Comparison of ENCODE assay signal across 8 cellular contexts in the genomic region with DNA sequence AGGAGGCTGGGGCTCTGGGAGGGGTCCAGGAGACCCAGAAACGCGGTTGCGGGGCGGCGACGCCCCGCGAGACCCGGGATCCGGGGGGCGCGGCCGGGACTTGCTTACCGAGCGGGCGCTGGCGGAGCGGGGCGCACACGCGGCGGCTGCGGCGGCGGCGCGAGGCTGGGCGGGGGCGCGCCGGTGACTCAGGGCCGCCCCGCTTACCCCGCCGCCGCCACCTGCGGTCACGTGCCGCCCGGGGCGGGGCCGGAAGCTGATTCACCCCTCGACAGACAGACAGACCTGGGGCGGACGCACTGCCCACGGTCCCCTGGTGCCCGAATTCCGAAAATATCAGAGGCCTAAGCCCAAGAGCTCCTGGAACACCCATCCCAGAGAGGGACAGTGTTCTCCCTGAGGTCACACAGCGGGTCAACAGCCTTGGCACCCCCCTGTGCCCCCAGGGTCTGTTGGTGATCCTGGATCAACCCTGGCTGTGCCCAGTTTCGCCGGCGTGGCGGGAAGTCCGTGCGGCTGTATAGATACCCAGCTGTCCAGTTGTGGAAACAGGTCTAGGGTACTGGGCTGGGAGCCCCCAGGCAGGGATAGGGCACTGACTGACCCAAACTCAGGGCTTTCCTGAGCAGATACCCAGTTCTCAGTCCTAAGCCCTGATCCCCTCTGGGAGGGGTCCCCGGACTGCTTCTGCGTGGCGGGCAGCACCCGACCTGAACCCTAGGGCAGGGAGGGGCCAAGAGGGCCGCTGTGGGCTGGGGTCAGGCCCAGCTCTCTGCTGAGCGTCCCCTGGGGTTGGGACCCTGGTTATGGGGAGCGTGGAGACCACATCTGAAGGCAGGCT. TPM values are rescaled to one million over a fixed set of nuclear protein-coding genes. Genes with fewer than 3 reads are reported as not detected.
A peak's percentile ranks its signal among the peaks of the same experiment; 100 is the strongest.
DNase-seq lines count a peak whose midpoint lies in the region; ATAC-seq and TF ChIP-seq lines count a peak whose summit lies in the region.

A gene with protein sequence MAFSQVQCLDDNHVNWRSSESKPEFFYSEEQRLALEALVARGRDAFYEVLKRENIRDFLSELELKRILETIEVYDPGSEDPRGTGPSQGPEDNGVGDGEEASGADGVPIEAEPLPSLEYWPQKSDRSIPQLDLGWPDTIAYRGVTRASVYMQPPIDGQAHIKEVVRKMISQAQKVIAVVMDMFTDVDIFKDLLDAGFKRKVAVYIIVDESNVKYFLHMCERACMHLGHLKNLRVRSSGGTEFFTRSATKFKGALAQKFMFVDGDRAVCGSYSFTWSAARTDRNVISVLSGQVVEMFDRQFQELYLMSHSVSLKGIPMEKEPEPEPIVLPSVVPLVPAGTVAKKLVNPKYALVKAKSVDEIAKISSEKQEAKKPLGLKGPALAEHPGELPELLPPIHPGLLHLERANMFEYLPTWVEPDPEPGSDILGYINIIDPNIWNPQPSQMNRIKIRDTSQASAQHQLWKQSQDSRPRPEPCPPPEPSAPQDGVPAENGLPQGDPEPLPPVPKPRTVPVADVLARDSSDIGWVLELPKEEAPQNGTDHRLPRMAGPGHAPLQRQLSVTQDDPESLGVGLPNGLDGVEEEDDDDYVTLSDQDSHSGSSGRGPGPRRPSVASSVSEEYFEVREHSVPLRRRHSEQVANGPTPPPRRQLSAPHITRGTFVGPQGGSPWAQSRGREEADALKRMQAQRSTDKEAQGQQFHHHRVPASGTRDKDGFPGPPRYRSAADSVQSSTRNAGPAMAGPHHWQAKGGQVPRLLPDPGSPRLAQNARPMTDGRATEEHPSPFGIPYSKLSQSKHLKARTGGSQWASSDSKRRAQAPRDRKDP (minus strand): TSS at position 164 of the 841 bp plus-strand sequence. CDS start 723 bp downstream, outside the sequence.

- ATAC-seq in GM18867 (IDR thresholded peaks at IDR 0.05; ENCODE audit: unreplicated experiment) (peak; percentile 71), HG03139 (IDR thresholded peaks at IDR 0.05; ENCODE audit: unreplicated experiment) (peak; percentile 50), Panc1 (peak; percentile 85)
- peak; percentile 89 for ATAC-seq in activated T-helper 17 cell treated with anti-CD3 and anti-CD28 coated beads, Interleukin-2, amount 50 U/mL, for 72 hours (replicated peaks)

- POLR2A ChIA-PET in Panc1 (lab: Charles Lee) = no interaction called here

- TF ChIP-seq CTCF in Panc1 (IDR thresholded peaks at IDR 0.05) (no peak), foreskin fibroblast (IDR thresholded peaks at IDR 0.05; ENCODE audit: low read depth, low read length) (no peak), ovary (IDR thresholded peaks at IDR 0.05) (no peak), type B pancreatic cell (conservative IDR thresholded peaks at IDR 0.05) (no peak)

- in situ Hi-C loops in Panc1 (cut with HindIII; ENCODE audit: low pct_unique_long_range_greater_than_20kb, low sequenced_read_pairs) = no loop called here

- peaks cover 23% of the 10 kb centered on the region for H3K36me3 Mint-ChIP-seq in activated T-helper 17 cell treated with anti-CD3 and anti-CD28 coated beads, Interleukin-2, amount 50 U/mL, for 72 hours (ENCODE audit: low read depth)
- H3K36me3 Mint-ChIP-seq in type B pancreatic cell = no peaks in the 10 kb centered on the region

- TF ChIP-seq EP300 in ovary (IDR thresholded peaks at IDR 0.05) = no peak

- H3K4me1 Mint-ChIP-seq in activated T-helper 17 cell treated with anti-CD3 and anti-CD28 coated beads, Interleukin-2, amount 50 U/mL, for 72 hours = peaks cover 12% of the 10 kb centered on the region
- H3K4me1 Mint-ChIP-seq in type B pancreatic cell (ENCODE audit: unreplicated experiment) = peaks cover 7% of the 10 kb centered on the region

- H3K27me3 Mint-ChIP-seq in activated T-helper 17 cell treated with anti-CD3 and anti-CD28 coated beads, Interleukin-2, amount 50 U/mL, for 72 hours = no peaks in the 10 kb centered on the region
- H3K27me3 Mint-ChIP-seq in type B pancreatic cell = peaks cover 3% of the 10 kb centered on the region

- H3K9me3 Mint-ChIP-seq in activated T-helper 17 cell treated with anti-CD3 and anti-CD28 coated beads, Interleukin-2, amount 50 U/mL, for 72 hours = no peaks in the 10 kb centered on the region
- H3K9me3 Mint-ChIP-seq in type B pancreatic cell = no peaks in the 10 kb centered on the region

- H3K27ac ChIP-seq in Panc1 (ENCODE audit: low read length) = peak within 1 kb of the TSS; percentile 93
- H3K27ac ChIP-seq in ovary = no peak within 1 kb of the TSS

- intact Hi-C loops in Panc1 (cut with micrococcal nuclease; ENCODE audit: unreplicated experiment) (no loop called here), ovary (cut with DNase I) (no loop called here)

- DNase-seq in 8988T (peak; percentile 88), Panc1 (ENCODE audit: low read depth, low spot score) (peak; percentile 28), foreskin fibroblast (peak; percentile 70 to 90), ovary (peak; percentile 65 to 78 (median 74)), type B pancreatic cell (ENCODE audit: extremely low spot score, unreplicated experiment) (no peak)

- CTCF ChIA-PET in Panc1 (lab: Charles Lee) = no interaction called here

- H3K27ac Mint-ChIP-seq in activated T-helper 17 cell treated with anti-CD3 and anti-CD28 coated beads, Interleukin-2, amount 50 U/mL, for 72 hours = peak within 1 kb of the TSS; percentile 82
- peak within 1 kb of the TSS; percentile 81 for H3K27ac Mint-ChIP-seq in type B pancreatic cell

- H3K36me3 ChIP-seq in Panc1 (ENCODE audit: control insufficient read depth, insufficient read depth, low read length) (no peaks in the 10 kb centered on the region; the same call in 1 of the 2 replicates), ovary (no peaks in the 10 kb centered on the region)

- H3K9me3 ChIP-seq in Panc1 (ENCODE audit: control insufficient read depth, insufficient read depth, low read depth, low read length) = no peaks in the 10 kb centered on the region
- no peaks in the 10 kb centered on the region for H3K9me3 ChIP-seq in ovary

- H3K4me3 ChIP-seq in Panc1 (ENCODE audit: low read depth in 2 of 2, low read length in 2 of 2) (peak within 1 kb of the TSS; percentile 61 to 69), foreskin fibroblast (ENCODE audit: low read depth in 1 of 2, low read length in 2 of 2) (peak within 1 kb of the TSS; percentile 58 to 77), ovary (peak within 1 kb of the TSS; percentile 64)

- no peak for TF ChIP-seq POLR2A in ovary (IDR thresholded peaks at IDR 0.05)

- H3K27me3 ChIP-seq in Panc1 (ENCODE audit: control insufficient read depth, insufficient read depth, low read length) = no peaks in the 10 kb centered on the region
- no peaks in the 10 kb centered on the region for H3K27me3 ChIP-seq in ovary

- peak within 1 kb of the TSS; percentile 77 for H3K4me3 Mint-ChIP-seq in activated T-helper 17 cell treated with anti-CD3 and anti-CD28 coated beads, Interleukin-2, amount 50 U/mL, for 72 hours
- H3K4me3 Mint-ChIP-seq in type B pancreatic cell = peak within 1 kb of the TSS; percentile 90

- WGBS in ovary, 3 donors = 15 to 64% (median 20%) methylated on average over 16 to 62 of the region's 62 CpGs

- peaks cover 9% of the 10 kb centered on the region for H3K4me1 ChIP-seq in Panc1 (ENCODE audit: control insufficient read depth, insufficient read depth, low read length)
- H3K4me1 ChIP-seq in ovary (ENCODE audit: insufficient read depth) = no peaks in the 10 kb centered on the region

- BruUV-seq in Panc1 (replicated peaks; lab: Mats Ljungman, UMichigan) = no TSS peak

RNA-seq across cellular contexts. Expression of the gene that starts here (rescaled TPM):
- total RNA-seq in Panc1 (2021; ENCODE audit: unreplicated experiment) (17.3 TPM), ovary (1 to 10 TPM; 2.1 to 5.1 (median 2.6) TPM), type B pancreatic cell (ENCODE audit: low replicate concordance) (8.3 and 18.5 TPM in 2 replicates)
- 15.6 TPM for polyA plus RNA-seq in Panc1 (2012; ENCODE audit: insufficient read length)
- 10 to 100 TPM; 15.9 to 22.6 TPM for total RNA-seq in activated T-helper 17 cell treated with anti-CD3 and anti-CD28 coated beads, Interleukin-2, amount 50 U/mL, for 72 hours
- 1 to 10 TPM in 1 of 2 donors, under 1 TPM in 1; 0.93 to 1.3 TPM for polyA plus RNA-seq in ovary
